In the genomic region with DNA sequence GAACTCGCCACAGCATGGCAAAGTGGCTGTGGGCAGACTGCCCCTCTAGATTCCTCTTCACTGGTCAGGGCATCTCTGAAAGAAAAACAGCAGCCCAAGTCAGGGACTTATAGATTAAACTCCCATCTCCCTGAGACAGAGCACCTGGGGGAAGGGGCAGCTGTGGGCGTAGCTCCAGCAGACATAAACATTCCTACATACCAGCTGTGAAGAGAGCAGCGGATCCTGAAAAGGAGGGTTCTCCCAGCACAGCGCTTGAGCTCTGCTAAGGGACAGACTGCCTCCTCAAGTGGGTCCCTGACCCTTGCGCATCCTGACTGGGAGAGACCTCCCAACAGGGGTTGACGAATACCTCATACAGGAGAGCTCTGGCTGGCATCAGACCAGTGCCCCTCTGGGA, we compare ENCODE assay signal across 1 cellular context.
TF ChIP-seq lines count a peak whose summit lies in the region.

No MANE protein-coding gene starts in this region.

TF ChIP-seq in GM23338, 12 proteins besides CTCF, POLR2A, EP300 and RAD21 (continued from another document):
- TF ChIP-seq, protein P1, sequence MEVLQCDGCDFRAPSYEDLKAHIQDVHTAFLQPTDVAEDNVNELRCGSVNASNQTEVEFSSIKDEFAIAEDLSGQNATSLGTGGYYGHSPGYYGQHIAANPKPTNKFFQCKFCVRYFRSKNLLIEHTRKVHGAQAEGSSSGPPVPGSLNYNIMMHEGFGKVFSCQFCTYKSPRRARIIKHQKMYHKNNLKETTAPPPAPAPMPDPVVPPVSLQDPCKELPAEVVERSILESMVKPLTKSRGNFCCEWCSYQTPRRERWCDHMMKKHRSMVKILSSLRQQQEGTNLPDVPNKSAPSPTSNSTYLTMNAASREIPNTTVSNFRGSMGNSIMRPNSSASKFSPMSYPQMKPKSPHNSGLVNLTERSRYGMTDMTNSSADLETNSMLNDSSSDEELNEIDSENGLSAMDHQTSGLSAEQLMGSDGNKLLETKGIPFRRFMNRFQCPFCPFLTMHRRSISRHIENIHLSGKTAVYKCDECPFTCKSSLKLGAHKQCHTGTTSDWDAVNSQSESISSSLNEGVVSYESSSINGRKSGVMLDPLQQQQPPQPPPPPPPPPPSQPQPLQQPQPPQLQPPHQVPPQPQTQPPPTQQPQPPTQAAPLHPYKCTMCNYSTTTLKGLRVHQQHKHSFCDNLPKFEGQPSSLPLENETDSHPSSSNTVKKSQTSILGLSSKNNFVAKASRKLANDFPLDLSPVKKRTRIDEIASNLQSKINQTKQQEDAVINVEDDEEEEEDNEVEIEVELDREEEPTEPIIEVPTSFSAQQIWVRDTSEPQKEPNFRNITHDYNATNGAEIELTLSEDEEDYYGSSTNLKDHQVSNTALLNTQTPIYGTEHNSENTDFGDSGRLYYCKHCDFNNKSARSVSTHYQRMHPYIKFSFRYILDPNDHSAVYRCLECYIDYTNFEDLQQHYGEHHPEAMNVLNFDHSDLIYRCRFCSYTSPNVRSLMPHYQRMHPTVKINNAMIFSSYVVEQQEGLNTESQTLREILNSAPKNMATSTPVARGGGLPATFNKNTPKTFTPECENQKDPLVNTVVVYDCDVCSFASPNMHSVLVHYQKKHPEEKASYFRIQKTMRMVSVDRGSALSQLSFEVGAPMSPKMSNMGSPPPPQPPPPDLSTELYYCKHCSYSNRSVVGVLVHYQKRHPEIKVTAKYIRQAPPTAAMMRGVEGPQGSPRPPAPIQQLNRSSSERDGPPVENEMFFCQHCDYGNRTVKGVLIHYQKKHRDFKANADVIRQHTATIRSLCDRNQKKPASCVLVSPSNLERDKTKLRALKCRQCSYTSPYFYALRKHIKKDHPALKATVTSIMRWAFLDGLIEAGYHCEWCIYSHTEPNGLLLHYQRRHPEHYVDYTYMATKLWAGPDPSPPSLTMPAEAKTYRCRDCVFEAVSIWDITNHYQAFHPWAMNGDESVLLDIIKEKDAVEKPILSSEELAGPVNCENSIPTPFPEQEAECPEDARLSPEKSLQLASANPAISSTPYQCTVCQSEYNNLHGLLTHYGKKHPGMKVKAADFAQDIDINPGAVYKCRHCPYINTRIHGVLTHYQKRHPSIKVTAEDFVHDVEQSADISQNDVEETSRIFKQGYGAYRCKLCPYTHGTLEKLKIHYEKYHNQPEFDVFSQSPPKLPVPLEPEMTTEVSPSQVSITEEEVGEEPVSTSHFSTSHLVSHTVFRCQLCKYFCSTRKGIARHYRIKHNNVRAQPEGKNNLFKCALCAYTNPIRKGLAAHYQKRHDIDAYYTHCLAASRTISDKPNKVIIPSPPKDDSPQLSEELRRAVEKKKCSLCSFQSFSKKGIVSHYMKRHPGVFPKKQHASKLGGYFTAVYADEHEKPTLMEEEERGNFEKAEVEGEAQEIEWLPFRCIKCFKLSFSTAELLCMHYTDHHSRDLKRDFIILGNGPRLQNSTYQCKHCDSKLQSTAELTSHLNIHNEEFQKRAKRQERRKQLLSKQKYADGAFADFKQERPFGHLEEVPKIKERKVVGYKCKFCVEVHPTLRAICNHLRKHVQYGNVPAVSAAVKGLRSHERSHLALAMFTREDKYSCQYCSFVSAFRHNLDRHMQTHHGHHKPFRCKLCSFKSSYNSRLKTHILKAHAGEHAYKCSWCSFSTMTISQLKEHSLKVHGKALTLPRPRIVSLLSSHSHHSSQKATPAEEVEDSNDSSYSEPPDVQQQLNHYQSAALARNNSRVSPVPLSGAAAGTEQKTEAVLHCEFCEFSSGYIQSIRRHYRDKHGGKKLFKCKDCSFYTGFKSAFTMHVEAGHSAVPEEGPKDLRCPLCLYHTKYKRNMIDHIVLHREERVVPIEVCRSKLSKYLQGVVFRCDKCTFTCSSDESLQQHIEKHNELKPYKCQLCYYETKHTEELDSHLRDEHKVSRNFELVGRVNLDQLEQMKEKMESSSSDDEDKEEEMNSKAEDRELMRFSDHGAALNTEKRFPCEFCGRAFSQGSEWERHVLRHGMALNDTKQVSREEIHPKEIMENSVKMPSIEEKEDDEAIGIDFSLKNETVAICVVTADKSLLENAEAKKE (CRISPR knock-in tag; IDR thresholded peaks at IDR 0.05) = no peak
- TF ChIP-seq REST (IDR thresholded peaks at IDR 0.05; ENCODE audit: unreplicated experiment) (no peak), EZH2phosphoT487 (IDR thresholded peaks at IDR 0.05; ENCODE audit: unreplicated experiment) (no peak), ZNF114 (CRISPR knock-in tag; IDR thresholded peaks at IDR 0.05) (no peak), POLR2AphosphoS5 (IDR thresholded peaks at IDR 0.05; ENCODE audit: low read depth) (no peak), STAT1 (IDR thresholded peaks at IDR 0.05; ENCODE audit: unreplicated experiment) (no peak), CREB1 (CRISPR knock-in tag; IDR thresholded peaks at IDR 0.05; ENCODE audit: low read depth) (no peak), EZH2 (IDR thresholded peaks at IDR 0.05; ENCODE audit: low read depth, unreplicated experiment) (no peak), JUNB (IDR thresholded peaks at IDR 0.05; ENCODE audit: unreplicated experiment) (no peak)
